ENCODE assay signal across 8 cellular contexts in genomic region chr19:19062454-19063182, GRCh38. TPM values are rescaled to one million over a fixed set of nuclear protein-coding genes. Genes with fewer than 3 reads are reported as not detected.
DNase-seq lines count a peak whose midpoint lies in the region; ATAC-seq and TF ChIP-seq lines count a peak whose summit lies in the region.

No MANE protein-coding gene starts in this region.

- H2BK5ac ChIP-seq in mesendoderm (ENCODE audit: low read length), result no peak overlapping the region

- no CpG with 5 or more reads among the region's 4 CpGs for WGBS in mesendoderm (ENCODE audit: extremely low coverage, insufficient coverage, low lambda C conversion rate)

- H4K8ac ChIP-seq in mesendoderm (ENCODE audit: low read depth, low read length), result no peak overlapping the region

- H3K4ac ChIP-seq in mesendoderm (ENCODE audit: low read depth, low read length), result no peak overlapping the region

- H3K9me2 ChIP-seq in GM23338 (ENCODE audit: insufficient read depth), result no peaks in the 10 kb centered on the region

- H2BK15ac ChIP-seq in mesendoderm (replicated peaks; ENCODE audit: low read depth), result no peak overlapping the region

- BruUV-seq in MCF 10A (replicated peaks; lab: Mats Ljungman, UMichigan), result TSS peak; percentile 8

- H3K23ac ChIP-seq in mesendoderm (ENCODE audit: low read length), result no peak overlapping the region

- H2AFZ ChIP-seq in GM23338, result 0 out of 2 replicates have a peak overlapping the region, but pooled peaks have one; percentile 39

- DNase-seq in GM23338 (ENCODE audit: low spot score) (peak; percentile 46), NCI-H2196 treated with DMSO at 0.1 percent for 48 hours (lab: John Stamatoyannopoulos, UW; ENCODE audit: unreplicated experiment) (peak; percentile 62), MCF 10A (ENCODE audit: unreplicated experiment) (peak; percentile 51), mesendoderm (peak; percentile 62), tibial artery (no peak), NCI-H524 (lab: John Stamatoyannopoulos, UW) (no peak), NCI-H748 (lab: John Stamatoyannopoulos, UW; ENCODE audit: unreplicated experiment) (no peak)

- H3K9ac ChIP-seq in mesendoderm (ENCODE audit: low read length), result peak overlapping the region; percentile 68

- no peak overlapping the region for H2AK5ac ChIP-seq in mesendoderm (ENCODE audit: low read length)

- no peaks in the 10 kb centered on the region for H3K79me1 ChIP-seq in mesendoderm (ENCODE audit: low read length)

- H3K79me2 ChIP-seq in GM23338 (replicated peaks; ENCODE audit: insufficient read depth) (no peaks in the 10 kb centered on the region), mesendoderm (ENCODE audit: control insufficient read depth, insufficient read depth, low read length) (no peaks in the 10 kb centered on the region)

- intact Hi-C loops in MCF 10A (cut with micrococcal nuclease) (loop anchor here (5.0 kb wide), 1 partner anchor 75 kb away; the partner anchor contains the start of gene TMEM161A), tibial artery (cut with DNase I; ENCODE audit: low total_unique reads) (no loop called here)

- H2BK120ac ChIP-seq in mesendoderm (ENCODE audit: low read depth, low read length), result no peak overlapping the region

- H3K4me3 Mint-ChIP-seq in GM23338 (peak overlapping the region; percentile 72), MCF 10A (ENCODE audit: unreplicated experiment) (peak overlapping the region; percentile 83)

- H3K56ac ChIP-seq in mesendoderm (ENCODE audit: low read length), result peak overlapping the region; percentile 76

- H3K4me2 ChIP-seq in GM23338 (peak overlapping the region; percentile 85), mesendoderm (ENCODE audit: low read length) (peak overlapping the region; percentile 37)

- CTCF ChIA-PET in MCF 10A (lab: Yijun Ruan, JAX), result interaction anchor here (0.6 to 1.5 kb wide), 5 partner anchors 8 to 229 kb away, joined by 3 to 4 read pairs (median 3); no protein-coding TSS in a partner anchor

- H3K4me1 ChIP-seq in GM23338 (ENCODE audit: insufficient read depth) (peaks cover 11% of the 10 kb centered on the region), mesendoderm (ENCODE audit: control insufficient read depth, low read depth, low read length) (peaks cover 2% of the 10 kb centered on the region), tibial artery (peaks cover 0 to 25% (median 17%) of the 10 kb centered on the region in 4 donors)

- no peak for TF ChIP-seq CTCF in GM23338 (conservative IDR thresholded peaks at IDR 0.05; ENCODE audit: low read depth in 2 of 2)
- no peak for TF ChIP-seq CTCF in MCF 10A (IDR thresholded peaks at IDR 0.05; ENCODE audit: unreplicated experiment)
- TF ChIP-seq CTCF in tibial artery (IDR thresholded peaks at IDR 0.05), result no peak

- H4K20me1 ChIP-seq in GM23338 (replicated peaks; ENCODE audit: insufficient read depth), result peaks cover 5% of the 10 kb centered on the region; the same call in 1 of the 2 replicates

- peaks cover 16% of the 10 kb centered on the region for H3F3A ChIP-seq in GM23338 (replicated peaks; ENCODE audit: low read depth)

- H3K9me3 Mint-ChIP-seq in GM23338 (no peaks in the 10 kb centered on the region), MCF 10A (ENCODE audit: unreplicated experiment) (no peaks in the 10 kb centered on the region)

- H3K4me3 ChIP-seq in GM23338, result peak overlapping the region; percentile 58
- H3K4me3 ChIP-seq in mesendoderm (ENCODE audit: low read length), result no peak overlapping the region
- peak overlapping the region; percentile 46 to 85 for H3K4me3 ChIP-seq in tibial artery

- H3K27me3 ChIP-seq in GM23338 (ENCODE audit: insufficient read depth), result peaks cover 36% of the 10 kb centered on the region
- H3K27me3 ChIP-seq in mesendoderm (ENCODE audit: insufficient read depth, low read length, poor library complexity), result no peaks in the 10 kb centered on the region
- H3K27me3 ChIP-seq in tibial artery, result no peaks in the 10 kb centered on the region

- no peaks in the 10 kb centered on the region for H3K9me3 ChIP-seq in tibial artery

- H3K27ac Mint-ChIP-seq in GM23338 (peak overlapping the region; percentile 53), MCF 10A (ENCODE audit: low read depth, unreplicated experiment) (no peak overlapping the region)

- H3K18ac ChIP-seq in mesendoderm (ENCODE audit: low read length), result no peak overlapping the region

- H3K27ac ChIP-seq in GM23338 (ENCODE audit: low read depth) (no peak overlapping the region; the same call in 1 of the 2 replicates), mesendoderm (ENCODE audit: low read depth, low read length) (no peak overlapping the region), tibial artery (peak overlapping the region; percentile 80 to 85)

- ATAC-seq in GM23338, result no peak
- no peak for ATAC-seq in GM21526 (IDR thresholded peaks at IDR 0.05; ENCODE audit: low FRiP score, unreplicated experiment)

- H3K4me1 Mint-ChIP-seq in GM23338 (peaks cover 20% of the 10 kb centered on the region; the same call in 2 of the 3 replicates), MCF 10A (ENCODE audit: insufficient read depth, unreplicated experiment) (peaks cover 15% of the 10 kb centered on the region)

- no peak overlapping the region for H4K5ac ChIP-seq in mesendoderm (ENCODE audit: low read length)

- H3K36me3 Mint-ChIP-seq in GM23338 (ENCODE audit: low read depth) (peaks cover 9% of the 10 kb centered on the region), MCF 10A (ENCODE audit: insufficient read depth, unreplicated experiment) (peaks cover 18% of the 10 kb centered on the region)

- no peaks in the 10 kb centered on the region for H3K36me3 ChIP-seq in GM23338 (ENCODE audit: insufficient read depth)
- H3K36me3 ChIP-seq in mesendoderm (ENCODE audit: control insufficient read depth, insufficient read depth, low read length), result peaks cover 2% of the 10 kb centered on the region
- H3K36me3 ChIP-seq in tibial artery, result peaks cover 0 to 25% (median 4%) of the 10 kb centered on the region in 3 donors

- H3K27me3 Mint-ChIP-seq in GM23338 (ENCODE audit: insufficient read depth, low read depth, poor library complexity) (peaks cover 38% of the 10 kb centered on the region), MCF 10A (ENCODE audit: insufficient read depth, unreplicated experiment) (no peaks in the 10 kb centered on the region)

- POLR2A ChIA-PET in MCF 10A (lab: Yijun Ruan, JAX), result interaction anchor here (0.6 to 1.6 kb wide), 12 partner anchors 9 to 505 kb away, joined by 3 to 7 read pairs (median 3); partner anchors contain the start of genes COPE, KXD1 and NR2C2AP

TF ChIP-seq in GM23338, 12 proteins besides CTCF, POLR2A, EP300 and RAD21 (continues in another document):
- TF ChIP-seq EZH2 (IDR thresholded peaks at IDR 0.05; ENCODE audit: low read depth, unreplicated experiment), result no peak
- no peak for TF ChIP-seq REST (IDR thresholded peaks at IDR 0.05; ENCODE audit: unreplicated experiment)

RNA-seq across cellular contexts. Expression of gene SLC25A42, which starts 1.2 kb away (rescaled TPM):
- total RNA-seq in GM23338 (2014; rRNA removed; shearing (Covaris generic)), result 5.7 and 7.3 TPM in 2 replicates
- 7.3 and 7.6 TPM in 2 replicates for polyA plus RNA-seq in GM23338 (2016; fragmentation: Nextera tagmentation; extraction: Ambion mirVana)
- 3.1 and 3.7 TPM in 2 replicates for total RNA-seq in MCF 10A (2022)
- 1.7 TPM for polyA plus RNA-seq in mesendoderm (2013, experiment 1 of 2)
- 1.4 TPM for polyA plus RNA-seq in mesendoderm (2013, experiment 2 of 2)

RNA-seq across cellular contexts. Expression of gene ARMC6, which starts 29.2 kb away (rescaled TPM):
- 95.1 and 112 TPM in 2 replicates for total RNA-seq in GM23338 (2014; rRNA removed; shearing (Covaris generic))
- 40.9 and 45.0 TPM in 2 replicates for polyA plus RNA-seq in GM23338 (2016; fragmentation: Nextera tagmentation; extraction: Ambion mirVana)
- 24.8 and 37.1 TPM in 2 replicates for total RNA-seq in MCF 10A (2022)
- 41.0 TPM for polyA plus RNA-seq in mesendoderm (2013, experiment 1 of 2)
- polyA plus RNA-seq in mesendoderm (2013, experiment 2 of 2), result 40.9 TPM

RNA-seq across cellular contexts. Expression of gene SUGP2, which starts 29.3 kb away (rescaled TPM):
- 86.5 and 102 TPM in 2 replicates for total RNA-seq in GM23338 (2014; rRNA removed; shearing (Covaris generic))
- polyA plus RNA-seq in GM23338 (2016; fragmentation: Nextera tagmentation; extraction: Ambion mirVana), result 99.3 and 109 TPM in 2 replicates
- 69.1 and 75.8 TPM in 2 replicates for total RNA-seq in MCF 10A (2022)
- 50.6 TPM for polyA plus RNA-seq in mesendoderm (2013, experiment 1 of 2)
- polyA plus RNA-seq in mesendoderm (2013, experiment 2 of 2), result 51.4 TPM

Comparison
In these comparisons a context has a peak if more than half of its experiments do, and no peak if none do; other contexts are left out.
1. DNase-seq: peak in GM23338 (single experiment), NCI-H2196 treated with DMSO at 0.1 percent for 48 hours (single experiment), MCF 10A (single experiment) and mesendoderm (single experiment); none in tibial artery (0 of 2), NCI-H524 (0 of 2) and NCI-H748 (single experiment).
2. H3K27ac ChIP-seq: peak in tibial artery (2 of 2); none in GM23338 (single experiment) and mesendoderm (single experiment).